Comparison of ENCODE assay signal across 13 cellular contexts in genomic region chr1:222750651-222751050, GRCh38. TPM values are rescaled to one million over a fixed set of nuclear protein-coding genes. Genes with fewer than 3 reads are reported as not detected.
DNase-seq lines count a peak whose midpoint lies in the region; ATAC-seq, FAIRE-seq and TF ChIP-seq lines count a peak whose summit lies in the region.
"Had no signal": no experiment of that assay in that cellular context is flagged by ENCODE, and none has a peak within 500 bp of the region (broad histone marks: within the 10 kb centered on the region; RNA-seq: fewer than 3 reads in every experiment).

No MANE protein-coding gene starts in this region.

- peaks cover 17% of the 10 kb centered on the region for H3K36me3 Mint-ChIP-seq in stimulated activated memory B cell treated with anti-CD40 and anti-IgM and Interleukin-4, amounts not matched to agents 10 μg/mL and 1 μg/mL and 100 μg/mL, for 72 hours
- no peaks in the 10 kb centered on the region for H3K36me3 Mint-ChIP-seq in WTC11
- no peaks in the 10 kb centered on the region for H3K36me3 Mint-ChIP-seq in naive thymus-derived CD4-positive, alpha-beta T cell
- H3K36me3 Mint-ChIP-seq: mesothelial cell of epicardium had no signal

- FAIRE-seq in GM19239 (lab: Jason Lieb, UNC): no peak
- FAIRE-seq: endometrium had no signal

- peak overlapping the region; percentile 81 for H3K27ac Mint-ChIP-seq in stimulated activated memory B cell treated with anti-CD40 and anti-IgM and Interleukin-4, amounts not matched to agents 10 μg/mL and 1 μg/mL and 100 μg/mL, for 72 hours
- H3K27ac Mint-ChIP-seq in WTC11: no peak overlapping the region
- H3K27ac Mint-ChIP-seq in naive thymus-derived CD4-positive, alpha-beta T cell: no peak overlapping the region
- H3K27ac Mint-ChIP-seq: mesothelial cell of epicardium; progenitor cell of endocrine pancreas; T-helper 1 cell treated with Interleukin-12 subunit alpha and Interleukin-12 subunit beta and Interleukin-4 antibody, amounts not matched to agents 30 μg/mL and 1 μg/mL, for 36 hours had no signal

- TF ChIP-seq CTCF in WTC11 (IDR thresholded peaks at IDR 0.05): no peak

- peak; percentile 10 for DNase-seq in GM19239 (ENCODE audit: insufficient read length, low spot score)
- no peak for DNase-seq in WTC11 (ENCODE audit: low spot score)
- DNase-seq in foreskin melanocyte: no peak
- no peak for DNase-seq in naive thymus-derived CD4-positive, alpha-beta T cell
- DNase-seq: NCI-H1417 treated with DMSO at 0.1 percent for 48 hours, thyroid gland had no signal

- POLR2A ChIA-PET in WTC11 (lab: Charles Lee): no interaction called here
- POLR2A ChIA-PET in naive thymus-derived CD4-positive, alpha-beta T cell (lab: Charles Lee): no interaction called here

- no peak overlapping the region for H3K27ac ChIP-seq in naive thymus-derived CD4-positive, alpha-beta T cell (ENCODE audit: low read depth, low read length)
- H3K27ac ChIP-seq: thyroid gland had no signal

- CTCF ChIA-PET in WTC11 (lab: Charles Lee): interaction anchor here (0.8 to 2.1 kb wide), 2 partner anchors 19 to 379 kb away, joined by 3 to 4 read pairs; no protein-coding TSS in a partner anchor
- CTCF ChIA-PET in naive thymus-derived CD4-positive, alpha-beta T cell (lab: Charles Lee): no interaction called here

- no peaks in the 10 kb centered on the region for H3K4me1 ChIP-seq in naive thymus-derived CD4-positive, alpha-beta T cell (ENCODE audit: control insufficient read depth in 2 of 2, insufficient read depth in 2 of 2, low read length in 2 of 2)
- H3K4me1 ChIP-seq: thyroid gland had no signal

- no peaks in the 10 kb centered on the region for H3K9me3 Mint-ChIP-seq in stimulated activated memory B cell treated with anti-CD40 and anti-IgM and Interleukin-4, amounts not matched to agents 10 μg/mL and 1 μg/mL and 100 μg/mL, for 72 hours
- H3K9me3 Mint-ChIP-seq in WTC11: no peaks in the 10 kb centered on the region
- H3K9me3 Mint-ChIP-seq in naive thymus-derived CD4-positive, alpha-beta T cell: no peaks in the 10 kb centered on the region
- H3K9me3 Mint-ChIP-seq: mesothelial cell of epicardium; T-helper 1 cell treated with Interleukin-12 subunit alpha and Interleukin-12 subunit beta and Interleukin-4 antibody, amounts not matched to agents 30 μg/mL and 1 μg/mL, for 36 hours had no signal

- no peak overlapping the region for H3K4me3 ChIP-seq in naive thymus-derived CD4-positive, alpha-beta T cell (ENCODE audit: low read length)
- H3K4me3 ChIP-seq: thyroid gland had no signal

- H3K27me3 Mint-ChIP-seq in stimulated activated memory B cell treated with anti-CD40 and anti-IgM and Interleukin-4, amounts not matched to agents 10 μg/mL and 1 μg/mL and 100 μg/mL, for 72 hours: no peaks in the 10 kb centered on the region
- H3K27me3 Mint-ChIP-seq in WTC11 (ENCODE audit: low read depth): no peaks in the 10 kb centered on the region; the same call in 1 of the 2 replicates
- H3K27me3 Mint-ChIP-seq in naive thymus-derived CD4-positive, alpha-beta T cell: peaks cover 0 to 23% (median 0%) of the 10 kb centered on the region in 5 donors

- H3K36me3 ChIP-seq in naive thymus-derived CD4-positive, alpha-beta T cell (ENCODE audit: control insufficient read depth in 2 of 3, insufficient read depth in 3 of 3, low read length in 3 of 3): no peaks in the 10 kb centered on the region
- H3K36me3 ChIP-seq: thyroid gland had no signal

- no peaks in the 10 kb centered on the region for H3K27me3 ChIP-seq in naive thymus-derived CD4-positive, alpha-beta T cell (ENCODE audit: control insufficient read depth in 2 of 2, insufficient read depth in 2 of 2, low read length in 2 of 2)
- H3K27me3 ChIP-seq: thyroid gland had no signal

- intact Hi-C loops in naive thymus-derived CD4-positive, alpha-beta T cell (cut with micrococcal nuclease): no loop called here

- ATAC-seq in GM21825 (IDR thresholded peaks at IDR 0.05; ENCODE audit: unreplicated experiment) (peak; percentile 86), HG03378 (IDR thresholded peaks at IDR 0.05; ENCODE audit: unreplicated experiment) (peak; percentile 77), WTC11 (no peak)
- ATAC-seq in stimulated activated memory B cell treated with anti-CD40 and anti-IgM and Interleukin-4, amounts not matched to agents 10 μg/mL and 1 μg/mL and 100 μg/mL, for 72 hours: peak; percentile 82
- no peak for ATAC-seq in naive thymus-derived CD4-positive, alpha-beta T cell

- H3K4me3 Mint-ChIP-seq in stimulated activated memory B cell treated with anti-CD40 and anti-IgM and Interleukin-4, amounts not matched to agents 10 μg/mL and 1 μg/mL and 100 μg/mL, for 72 hours: no peak overlapping the region
- no peak overlapping the region for H3K4me3 Mint-ChIP-seq in WTC11
- no peak overlapping the region for H3K4me3 Mint-ChIP-seq in naive thymus-derived CD4-positive, alpha-beta T cell
- H3K4me3 Mint-ChIP-seq: mesothelial cell of epicardium; T-helper 1 cell treated with Interleukin-12 subunit alpha and Interleukin-12 subunit beta and Interleukin-4 antibody, amounts not matched to agents 30 μg/mL and 1 μg/mL, for 36 hours had no signal

- H3K4me1 Mint-ChIP-seq in stimulated activated memory B cell treated with anti-CD40 and anti-IgM and Interleukin-4, amounts not matched to agents 10 μg/mL and 1 μg/mL and 100 μg/mL, for 72 hours: peaks cover 35% of the 10 kb centered on the region
- H3K4me1 Mint-ChIP-seq in WTC11: no peaks in the 10 kb centered on the region
- H3K4me1 Mint-ChIP-seq in naive thymus-derived CD4-positive, alpha-beta T cell: no peaks in the 10 kb centered on the region

- H3K9me3 ChIP-seq in naive thymus-derived CD4-positive, alpha-beta T cell (ENCODE audit: control insufficient read depth in 2 of 3, low read length in 3 of 3): no peaks in the 10 kb centered on the region
- H3K9me3 ChIP-seq: thyroid gland had no signal

TF ChIP-seq in WTC11, 78 proteins besides CTCF, POLR2A, EP300 and RAD21 (continues in another document):
- TF ChIP-seq E2F1 (CRISPR knock-in tag; IDR thresholded peaks at IDR 0.05) (no peak), JUN (CRISPR knock-in tag; IDR thresholded peaks at IDR 0.05) (no peak), NR2C2 (CRISPR knock-in tag; IDR thresholded peaks at IDR 0.05) (no peak), ZNF512 (CRISPR knock-in tag; IDR thresholded peaks at IDR 0.05; ENCODE audit: borderline replicate concordance) (no peak)
- TF ChIP-seq, protein P1, sequence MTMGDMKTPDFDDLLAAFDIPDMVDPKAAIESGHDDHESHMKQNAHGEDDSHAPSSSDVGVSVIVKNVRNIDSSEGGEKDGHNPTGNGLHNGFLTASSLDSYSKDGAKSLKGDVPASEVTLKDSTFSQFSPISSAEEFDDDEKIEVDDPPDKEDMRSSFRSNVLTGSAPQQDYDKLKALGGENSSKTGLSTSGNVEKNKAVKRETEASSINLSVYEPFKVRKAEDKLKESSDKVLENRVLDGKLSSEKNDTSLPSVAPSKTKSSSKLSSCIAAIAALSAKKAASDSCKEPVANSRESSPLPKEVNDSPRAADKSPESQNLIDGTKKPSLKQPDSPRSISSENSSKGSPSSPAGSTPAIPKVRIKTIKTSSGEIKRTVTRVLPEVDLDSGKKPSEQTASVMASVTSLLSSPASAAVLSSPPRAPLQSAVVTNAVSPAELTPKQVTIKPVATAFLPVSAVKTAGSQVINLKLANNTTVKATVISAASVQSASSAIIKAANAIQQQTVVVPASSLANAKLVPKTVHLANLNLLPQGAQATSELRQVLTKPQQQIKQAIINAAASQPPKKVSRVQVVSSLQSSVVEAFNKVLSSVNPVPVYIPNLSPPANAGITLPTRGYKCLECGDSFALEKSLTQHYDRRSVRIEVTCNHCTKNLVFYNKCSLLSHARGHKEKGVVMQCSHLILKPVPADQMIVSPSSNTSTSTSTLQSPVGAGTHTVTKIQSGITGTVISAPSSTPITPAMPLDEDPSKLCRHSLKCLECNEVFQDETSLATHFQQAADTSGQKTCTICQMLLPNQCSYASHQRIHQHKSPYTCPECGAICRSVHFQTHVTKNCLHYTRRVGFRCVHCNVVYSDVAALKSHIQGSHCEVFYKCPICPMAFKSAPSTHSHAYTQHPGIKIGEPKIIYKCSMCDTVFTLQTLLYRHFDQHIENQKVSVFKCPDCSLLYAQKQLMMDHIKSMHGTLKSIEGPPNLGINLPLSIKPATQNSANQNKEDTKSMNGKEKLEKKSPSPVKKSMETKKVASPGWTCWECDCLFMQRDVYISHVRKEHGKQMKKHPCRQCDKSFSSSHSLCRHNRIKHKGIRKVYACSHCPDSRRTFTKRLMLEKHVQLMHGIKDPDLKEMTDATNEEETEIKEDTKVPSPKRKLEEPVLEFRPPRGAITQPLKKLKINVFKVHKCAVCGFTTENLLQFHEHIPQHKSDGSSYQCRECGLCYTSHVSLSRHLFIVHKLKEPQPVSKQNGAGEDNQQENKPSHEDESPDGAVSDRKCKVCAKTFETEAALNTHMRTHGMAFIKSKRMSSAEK (CRISPR knock-in tag; IDR thresholded peaks at IDR 0.05; ENCODE audit: borderline replicate concordance): no peak

RNA-seq across cellular contexts. Expression of gene FAM177B, which starts 13.6 kb away (rescaled TPM):
- not detected in 3 replicates for total RNA-seq in WTC11 (2021)
- not detected for total RNA-seq in naive thymus-derived CD4-positive, alpha-beta T cell
- polyA plus RNA-seq in naive thymus-derived CD4-positive, alpha-beta T cell: not detected
- total RNA-seq: mesothelial cell of epicardium, progenitor cell of endocrine pancreas had no signal

RNA-seq across cellular contexts. Expression of gene BROX, which starts 38.3 kb away (rescaled TPM):
- total RNA-seq in WTC11 (2021): 27.1 to 27.9 TPM (median 27.9 TPM) in 3 replicates
- total RNA-seq in naive thymus-derived CD4-positive, alpha-beta T cell: 10 to 100 TPM; 46.2 to 58.3 (median 49.9) TPM
- 10 to 100 TPM; 12.7 to 19.5 TPM for polyA plus RNA-seq in naive thymus-derived CD4-positive, alpha-beta T cell

RNA-seq across cellular contexts. Expression of gene AIDA, which starts 38.4 kb away (rescaled TPM):
- 75.2 to 81.2 TPM (median 78.9 TPM) in 3 replicates for total RNA-seq in WTC11 (2021)
- total RNA-seq in naive thymus-derived CD4-positive, alpha-beta T cell: 10 to 100 TPM; 32.4 to 63.3 (median 53.2) TPM
- 10 to 100 TPM; 22.2 to 31.0 TPM for polyA plus RNA-seq in naive thymus-derived CD4-positive, alpha-beta T cell

Comparison
In these comparisons a context has a peak if more than half of its experiments do, and no peak if none do; other contexts are left out.
1. ATAC-seq: peak in GM21825 (single experiment), HG03378 (single experiment) and stimulated activated memory B cell treated with anti-CD40 and anti-IgM and Interleukin-4, amounts not matched to agents 10 μg/mL and 1 μg/mL and 100 μg/mL, for 72 hours (single experiment); none in WTC11 (single experiment) and naive thymus-derived CD4-positive, alpha-beta T cell (single experiment).